Comparison of ENCODE assay signal across 1 cellular context in the genomic region with DNA sequence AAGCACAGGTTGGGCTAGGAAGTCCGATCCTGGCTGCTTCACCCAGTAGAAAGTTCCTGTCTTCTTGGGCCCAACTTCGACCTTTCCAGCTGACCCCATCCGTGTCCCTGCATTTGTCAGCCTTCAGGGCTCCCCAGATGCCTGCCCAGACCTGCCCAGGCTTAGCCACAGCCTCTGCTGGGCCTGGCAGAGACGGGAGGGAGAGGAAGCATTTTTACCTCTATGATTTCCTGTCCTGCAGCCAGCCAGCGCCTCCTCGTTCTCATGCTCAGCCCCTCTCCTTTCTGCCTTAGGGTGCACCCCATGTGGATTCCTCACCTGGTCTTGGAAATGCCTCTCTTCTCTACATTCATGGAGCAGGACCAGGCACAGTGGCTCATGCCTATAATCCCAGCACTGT.
TF ChIP-seq lines count a peak whose summit lies in the region.

No MANE protein-coding gene starts in this region.

TF ChIP-seq in IMR-90, 13 proteins besides CTCF, POLR2A, EP300 and RAD21:
- TF ChIP-seq MXI1 (IDR thresholded peaks at IDR 0.05; ENCODE audit: borderline replicate concordance, low read depth, low read length) = no peak
- no peak for TF ChIP-seq BHLHE40 (IDR thresholded peaks at IDR 0.05; ENCODE audit: low read depth, low read length)
- no peak for TF ChIP-seq MAZ (IDR thresholded peaks at IDR 0.05; ENCODE audit: borderline replicate concordance, low read depth, low read length)
- no peak for TF ChIP-seq CEBPB (IDR thresholded peaks at IDR 0.05; ENCODE audit: low read depth, low read length)
- no peak for TF ChIP-seq MAFK (IDR thresholded peaks at IDR 0.05; ENCODE audit: low read depth, low read length)
- TF ChIP-seq, protein P1, sequence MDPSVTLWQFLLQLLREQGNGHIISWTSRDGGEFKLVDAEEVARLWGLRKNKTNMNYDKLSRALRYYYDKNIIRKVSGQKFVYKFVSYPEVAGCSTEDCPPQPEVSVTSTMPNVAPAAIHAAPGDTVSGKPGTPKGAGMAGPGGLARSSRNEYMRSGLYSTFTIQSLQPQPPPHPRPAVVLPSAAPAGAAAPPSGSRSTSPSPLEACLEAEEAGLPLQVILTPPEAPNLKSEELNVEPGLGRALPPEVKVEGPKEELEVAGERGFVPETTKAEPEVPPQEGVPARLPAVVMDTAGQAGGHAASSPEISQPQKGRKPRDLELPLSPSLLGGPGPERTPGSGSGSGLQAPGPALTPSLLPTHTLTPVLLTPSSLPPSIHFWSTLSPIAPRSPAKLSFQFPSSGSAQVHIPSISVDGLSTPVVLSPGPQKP (IDR thresholded peaks at IDR 0.05; ENCODE audit: borderline replicate concordance, low read depth, low read length) = no peak
- TF ChIP-seq FOS (IDR thresholded peaks at IDR 0.05; ENCODE audit: low read depth, low read length) = no peak
- TF ChIP-seq NFE2L2 (IDR thresholded peaks at IDR 0.05; ENCODE audit: low read depth, low read length) = no peak
